In the genomic region with DNA sequence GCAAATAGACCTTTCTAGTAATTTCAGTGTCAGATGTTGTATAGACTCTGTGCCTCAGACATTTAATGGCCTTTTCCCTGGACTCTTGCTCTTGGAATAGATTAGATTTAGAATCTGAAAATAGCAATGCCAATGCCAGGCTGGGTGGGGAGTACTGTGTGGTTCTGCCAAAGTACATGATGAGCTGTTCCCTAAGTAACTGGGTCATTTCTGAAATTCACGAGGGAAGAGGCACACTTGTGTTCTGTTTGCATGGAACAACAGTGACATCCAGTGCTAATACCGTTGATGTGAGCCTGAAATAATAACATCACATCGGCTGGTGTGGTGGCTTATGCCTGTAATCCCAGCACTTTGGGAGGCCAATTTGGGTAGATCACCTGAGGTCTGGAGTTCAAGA, we compare ENCODE assay signal across 18 cellular contexts.
DNase-seq lines count a peak whose midpoint lies in the region; ATAC-seq, FAIRE-seq and TF ChIP-seq lines count a peak whose summit lies in the region.
"Had no signal": no experiment of that assay in that cellular context is flagged by ENCODE, and none has a peak within 500 bp of the region (broad histone marks: within the 10 kb centered on the region; RNA-seq: fewer than 3 reads in every experiment).

No MANE protein-coding gene starts in this region.

- FAIRE-seq in A549 (lab: Jason Lieb, UNC): no peak
- FAIRE-seq: endothelial cell of umbilical vein, K562 had no signal

- TF ChIP-seq RAD21 in A549 (conservative IDR thresholded peaks at IDR 0.05 in 1 of 2, IDR thresholded peaks at IDR 0.05 in 1 of 2): peak; percentile 24 to 33; a peak in 2 of 5 replicates

- no peak for ATAC-seq in A549
- ATAC-seq: activated CD4-positive, CD25-positive, alpha-beta regulatory T cell treated with anti-CD3 and anti-CD28 coated beads, Interleukin-2, amount 50 U/mL, for 24 hours; K562; left colon; naive thymus-derived CD4-positive, alpha-beta T cell had no signal

- POLR2A ChIA-PET in A549 (lab: Yijun Ruan, JAX): no interaction called here

- TF ChIP-seq CTCF in A549 (IDR thresholded peaks at IDR 0.05) (no peak), fibroblast of villous mesenchyme (IDR thresholded peaks at IDR 0.05; ENCODE audit: insufficient read depth, low read depth, low read length) (no peak)

- CTCF ChIA-PET in A549 (lab: Yijun Ruan, JAX): interaction anchor here (1.4 to 2.4 kb wide), 2 partner anchors 8 to 126 kb away, joined by 5 to 9 read pairs; no protein-coding TSS in a partner anchor

- no peak for TF ChIP-seq POLR2A in A549 (IDR thresholded peaks at IDR 0.05; ENCODE audit: low read length)

- H3K4me3 ChIP-seq in A549 (no peak overlapping the region), fibroblast of villous mesenchyme (ENCODE audit: low read depth, low read length) (no peak overlapping the region)
- H3K4me3 ChIP-seq: K562 had no signal

- DNase-seq in A549 (ENCODE audit: low read depth in 1 of 2, low spot score in 1 of 2) (peak in 1 of 2 experiments; percentile 10), M059J (ENCODE audit: low read depth) (peak; percentile 16), fibroblast of villous mesenchyme (ENCODE audit: low read depth) (peak; percentile 6), nucleus accumbens (lab: John Stamatoyannopoulos, UW) (peak in 32 of 56 donors; percentile 3 to 84 (median 29)), SKM-1 (lab: John Stamatoyannopoulos, UW; ENCODE audit: unreplicated experiment) (no peak), NCI-H2029 treated with DMSO at 0.1 percent for 48 hours (lab: John Stamatoyannopoulos, UW) (no peak)
- no peak for DNase-seq in activated CD4-positive, alpha-beta T cell treated with anti-CD3 and anti-CD28 coated beads for 1 hour
- DNase-seq in activated effector memory CD4-positive, alpha-beta T cell treated with Interleukin-2 at 50 U/mL for 16 hours: no peak
- DNase-seq: ACHN; HCEC 1CT; left colon; naive thymus-derived CD4-positive, alpha-beta T cell; NCI-H1417 treated with DMSO at 0.1 percent for 48 hours; NCI-H510A treated with DMSO at 0.1 percent for 48 hours; stimulated activated CD4-positive, alpha-beta T cell treated with anti-CD3 and anti-CD28 coated beads, Interleukin-2, amount 100 ng/mL, for 48 hours had no signal

- H3K9me3 ChIP-seq in A549: no peaks in the 10 kb centered on the region

- no peaks in the 10 kb centered on the region for H3K4me1 ChIP-seq in A549

- no peak overlapping the region for H3K4me2 ChIP-seq in A549

- H3K27ac ChIP-seq in A549: no peak overlapping the region

- 38% methylated on average over 3 of the region's 3 CpGs for WGBS in A549 (ENCODE audit: missing lambda C conversion rate)

- TF ChIP-seq EP300 in A549 (IDR thresholded peaks at IDR 0.05): no peak

TF ChIP-seq in A549, 52 proteins besides CTCF, POLR2A, EP300 and RAD21:
- TF ChIP-seq JUN (IDR thresholded peaks at IDR 0.05) (no peak), RARB (CRISPR knock-in tag; IDR thresholded peaks at IDR 0.05) (no peak), TP53 (CRISPR knock-in tag; IDR thresholded peaks at IDR 0.05) (no peak), HOXA7 (CRISPR knock-in tag; IDR thresholded peaks at IDR 0.05) (no peak), MAX (IDR thresholded peaks at IDR 0.05) (no peak), HES2 (IDR thresholded peaks at IDR 0.05) (no peak), FOSL2 (IDR thresholded peaks at IDR 0.05) (no peak), FOSL2 (CRISPR knock-in tag; IDR thresholded peaks at IDR 0.05) (no peak), ZNF302 (CRISPR knock-in tag; IDR thresholded peaks at IDR 0.05) (no peak), CHD2 (IDR thresholded peaks at IDR 0.05; ENCODE audit: low read length, partially characterized antibody) (no peak), BCL3 (IDR thresholded peaks at IDR 0.05) (no peak), RNF2 (IDR thresholded peaks at IDR 0.05; ENCODE audit: borderline replicate concordance, low read depth) (no peak)
- TF ChIP-seq, protein P1, sequence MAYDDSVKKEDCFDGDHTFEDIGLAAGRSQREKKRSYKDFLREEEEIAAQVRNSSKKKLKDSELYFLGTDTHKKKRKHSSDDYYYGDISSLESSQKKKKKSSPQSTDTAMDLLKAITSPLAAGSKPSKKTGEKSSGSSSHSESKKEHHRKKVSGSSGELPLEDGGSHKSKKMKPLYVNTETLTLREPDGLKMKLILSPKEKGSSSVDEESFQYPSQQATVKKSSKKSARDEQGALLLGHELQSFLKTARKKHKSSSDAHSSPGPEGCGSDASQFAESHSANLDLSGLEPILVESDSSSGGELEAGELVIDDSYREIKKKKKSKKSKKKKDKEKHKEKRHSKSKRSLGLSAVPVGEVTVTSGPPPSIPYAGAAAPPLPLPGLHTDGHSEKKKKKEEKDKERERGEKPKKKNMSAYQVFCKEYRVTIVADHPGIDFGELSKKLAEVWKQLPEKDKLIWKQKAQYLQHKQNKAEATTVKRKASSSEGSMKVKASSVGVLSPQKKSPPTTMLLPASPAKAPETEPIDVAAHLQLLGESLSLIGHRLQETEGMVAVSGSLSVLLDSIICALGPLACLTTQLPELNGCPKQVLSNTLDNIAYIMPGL (CRISPR knock-in tag; IDR thresholded peaks at IDR 0.05; ENCODE audit: borderline replicate concordance): no peak

Comparison
In these comparisons a context has a peak if more than half of its experiments do, and no peak if none do; other contexts are left out.
1. DNase-seq: peak in M059J (single experiment), fibroblast of villous mesenchyme (single experiment) and nucleus accumbens (32 of 56); none in SKM-1 (single experiment), NCI-H2029 treated with DMSO at 0.1 percent for 48 hours (single experiment), activated CD4-positive, alpha-beta T cell treated with anti-CD3 and anti-CD28 coated beads for 1 hour (single experiment) and activated effector memory CD4-positive, alpha-beta T cell treated with Interleukin-2 at 50 U/mL for 16 hours (single experiment).